In the genomic region with DNA sequence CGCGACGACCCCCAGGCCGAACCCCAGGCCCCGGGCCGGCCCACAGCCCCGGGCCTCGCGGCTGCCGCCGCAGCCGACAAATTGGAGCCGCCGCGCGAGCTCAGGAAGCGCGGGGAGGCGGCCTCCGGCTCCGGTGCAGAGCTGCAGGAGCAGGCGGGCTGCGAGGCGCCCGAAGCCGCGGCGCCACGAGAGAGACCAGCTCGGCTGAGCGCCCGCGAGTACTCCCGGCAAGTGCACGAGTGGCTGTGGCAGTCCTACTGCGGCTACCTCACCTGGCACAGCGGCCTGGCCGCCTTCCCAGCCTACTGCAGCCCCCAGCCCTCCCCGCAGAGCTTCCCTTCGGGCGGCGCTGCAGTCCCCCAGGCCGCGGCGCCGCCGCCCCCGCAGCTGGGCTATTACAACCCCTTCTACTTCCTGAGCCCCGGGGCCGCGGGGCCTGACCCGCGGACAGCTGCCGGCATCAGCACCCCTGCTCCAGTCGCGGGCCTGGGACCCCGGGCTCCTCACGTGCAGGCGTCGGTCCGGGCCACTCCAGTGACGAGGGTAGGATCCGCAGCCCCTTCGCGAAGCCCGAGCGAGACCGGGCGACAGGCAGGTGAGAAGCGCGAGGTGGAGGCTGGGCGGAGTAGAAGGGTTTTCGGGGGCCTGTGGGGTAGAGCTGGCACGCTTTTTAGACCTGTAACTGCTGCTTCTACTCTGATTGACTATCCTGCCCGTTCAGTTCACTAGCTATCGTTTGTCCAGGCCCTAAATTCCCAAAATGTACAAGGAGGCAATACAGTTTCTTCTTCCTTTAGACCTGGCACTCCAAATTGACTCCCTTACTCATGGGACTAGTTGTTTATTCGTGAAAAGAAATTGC, we compare ENCODE assay signal across 8 cellular contexts. TPM values are rescaled to one million over a fixed set of nuclear protein-coding genes. Genes with fewer than 3 reads are reported as not detected.
DNase-seq lines count a peak whose midpoint lies in the region; ATAC-seq lines count a peak whose summit lies in the region.

No MANE protein-coding gene starts in this region.

- H3K4me2 ChIP-seq in mesenchymal stem cell (ENCODE audit: low read length, poor library complexity, severe bottlenecking) = peak overlapping the region; percentile 95

- H3K14ac ChIP-seq in mesenchymal stem cell (ENCODE audit: low read length in 2 of 2) = peak overlapping the region; percentile 47 to 95

- POLR2A ChIA-PET in activated CD4-positive, alpha-beta memory T cell treated with anti-CD3 and anti-CD28 coated beads, Interleukin-2, amount 10 ng/mL, durations not matched to agents 7 days and 5 days (lab: Charles Lee) = interaction anchor here (0.7 to 5.1 kb wide), 27 partner anchors 9 to 554 kb away, joined by 3 to 73 read pairs (median 5); a partner anchor contains a TSS

- H2BK12ac ChIP-seq in mesenchymal stem cell (ENCODE audit: low read length in 2 of 2) = peak overlapping the region in 1 of 2 experiments; percentile 3

- peak overlapping the region; percentile 83 for H3K4me3 Mint-ChIP-seq in activated CD4-positive, alpha-beta memory T cell treated with anti-CD3 and anti-CD28 coated beads, Interleukin-2, amount 10 ng/mL, durations not matched to agents 7 days and 5 days
- peak overlapping the region; percentile 79 for H3K4me3 Mint-ChIP-seq in stimulated activated effector memory CD8-positive, alpha-beta T cell treated with anti-CD3 and anti-CD28 coated beads, Interleukin-12 subunit alpha, Interleukin-12 subunit beta, amount 100 ng/mL, for 72 hours

- peak overlapping the region; percentile 80 for H4K8ac ChIP-seq in mesenchymal stem cell (ENCODE audit: low read length)

- peak overlapping the region; percentile 44 for H2BK5ac ChIP-seq in mesenchymal stem cell (ENCODE audit: low read depth, low read length, poor library complexity, severe bottlenecking)

- CTCF ChIA-PET in activated CD4-positive, alpha-beta memory T cell treated with anti-CD3 and anti-CD28 coated beads, Interleukin-2, amount 10 ng/mL, durations not matched to agents 7 days and 5 days (lab: Charles Lee) = interaction anchor here (0.8 to 2.0 kb wide), 7 partner anchors 17 to 203 kb away, joined by 3 to 21 read pairs (median 3); a partner anchor contains a TSS

- peaks cover 5% of the 10 kb centered on the region for H3K4me1 ChIP-seq in mesenchymal stem cell (ENCODE audit: control insufficient read depth, insufficient read depth, low read depth, low read length)

- peak overlapping the region; percentile 84 for H2BK120ac ChIP-seq in mesenchymal stem cell (ENCODE audit: low read depth, low read length)

- H3K36me3 ChIP-seq in mesenchymal stem cell (ENCODE audit: control insufficient read depth in 1 of 2, insufficient read depth in 2 of 2, low read depth in 1 of 2, low read length in 2 of 2) = peaks cover 0 to 24% of the 10 kb centered on the region in 2 experiments

- no peaks in the 10 kb centered on the region for H3K27me3 Mint-ChIP-seq in activated CD4-positive, alpha-beta memory T cell treated with anti-CD3 and anti-CD28 coated beads, Interleukin-2, amount 10 ng/mL, durations not matched to agents 7 days and 5 days

- DNase-seq in DMS53 (lab: John Stamatoyannopoulos, UW) (peak; percentile 78), DMS53 treated with DMSO at 0.1 percent for 48 hours (lab: John Stamatoyannopoulos, UW; ENCODE audit: unreplicated experiment) (no peak), NCI-H146 (lab: John Stamatoyannopoulos, UW) (peak; percentile 70), mesenchymal stem cell (peak; percentile 47)
- peak; percentile 50 for DNase-seq in activated CD4-positive, alpha-beta memory T cell treated with anti-CD3 and anti-CD28 coated beads, Interleukin-2, amount 10 ng/mL, durations not matched to agents 7 days and 5 days
- DNase-seq in effector CD4-positive, alpha-beta T cell = peak; percentile 25
- DNase-seq in stimulated activated effector memory CD8-positive, alpha-beta T cell treated with anti-CD3 and anti-CD28 coated beads, Interleukin-12 subunit alpha, Interleukin-12 subunit beta, amount 100 ng/mL, for 72 hours (ENCODE audit: low spot score in 2 of 2) = peak; percentile 45 to 82

- under 1% methylated on average over 64 of the region's 77 CpGs for WGBS in mesenchymal stem cell

- no peaks in the 10 kb centered on the region for H3K9me3 ChIP-seq in mesenchymal stem cell (ENCODE audit: control insufficient read depth, low read length)

- no peaks in the 10 kb centered on the region for H3K27me3 ChIP-seq in mesenchymal stem cell (ENCODE audit: control insufficient read depth in 1 of 2, insufficient read depth in 1 of 2, low read length in 2 of 2)

- peak overlapping the region; percentile 89 to 93 for H3K4me3 ChIP-seq in mesenchymal stem cell (ENCODE audit: insufficient read depth in 1 of 2, low read depth in 1 of 2, low read length in 2 of 2)

- peak overlapping the region; percentile 73 for H3K27ac Mint-ChIP-seq in activated CD4-positive, alpha-beta memory T cell treated with anti-CD3 and anti-CD28 coated beads, Interleukin-2, amount 10 ng/mL, durations not matched to agents 7 days and 5 days
- H3K27ac Mint-ChIP-seq in stimulated activated effector memory CD8-positive, alpha-beta T cell treated with anti-CD3 and anti-CD28 coated beads, Interleukin-12 subunit alpha, Interleukin-12 subunit beta, amount 100 ng/mL, for 72 hours = peak overlapping the region; percentile 85

- H3K36me3 Mint-ChIP-seq in activated CD4-positive, alpha-beta memory T cell treated with anti-CD3 and anti-CD28 coated beads, Interleukin-2, amount 10 ng/mL, durations not matched to agents 7 days and 5 days (ENCODE audit: low read depth) = peaks cover 24% of the 10 kb centered on the region
- peaks cover 40% of the 10 kb centered on the region for H3K36me3 Mint-ChIP-seq in stimulated activated effector memory CD8-positive, alpha-beta T cell treated with anti-CD3 and anti-CD28 coated beads, Interleukin-12 subunit alpha, Interleukin-12 subunit beta, amount 100 ng/mL, for 72 hours

- peak overlapping the region; percentile 94 for H2AFZ ChIP-seq in mesenchymal stem cell (ENCODE audit: low read depth, low read length)

- peak; percentile 45 for ATAC-seq in HG02610 (IDR thresholded peaks at IDR 0.05; ENCODE audit: unreplicated experiment)
- peak; percentile 75 for ATAC-seq in stimulated activated effector memory CD8-positive, alpha-beta T cell treated with anti-CD3 and anti-CD28 coated beads, Interleukin-12 subunit alpha, Interleukin-12 subunit beta, amount 100 ng/mL, for 72 hours

- H2AK5ac ChIP-seq in mesenchymal stem cell (ENCODE audit: low read length, severe bottlenecking) = no peak overlapping the region

- H3K4me1 Mint-ChIP-seq in activated CD4-positive, alpha-beta memory T cell treated with anti-CD3 and anti-CD28 coated beads, Interleukin-2, amount 10 ng/mL, durations not matched to agents 7 days and 5 days = peaks cover 35% of the 10 kb centered on the region
- H3K4me1 Mint-ChIP-seq in stimulated activated effector memory CD8-positive, alpha-beta T cell treated with anti-CD3 and anti-CD28 coated beads, Interleukin-12 subunit alpha, Interleukin-12 subunit beta, amount 100 ng/mL, for 72 hours = peaks cover 32% of the 10 kb centered on the region

- H3K23ac ChIP-seq in mesenchymal stem cell (ENCODE audit: low read length in 2 of 2) = peak overlapping the region in 1 of 2 experiments; percentile 99

- H3K18ac ChIP-seq in mesenchymal stem cell (ENCODE audit: low read depth in 1 of 2, low read length in 2 of 2) = peak overlapping the region; percentile 86 to 93

- no peaks in the 10 kb centered on the region for H3K9me3 Mint-ChIP-seq in activated CD4-positive, alpha-beta memory T cell treated with anti-CD3 and anti-CD28 coated beads, Interleukin-2, amount 10 ng/mL, durations not matched to agents 7 days and 5 days
- H3K9me3 Mint-ChIP-seq in stimulated activated effector memory CD8-positive, alpha-beta T cell treated with anti-CD3 and anti-CD28 coated beads, Interleukin-12 subunit alpha, Interleukin-12 subunit beta, amount 100 ng/mL, for 72 hours = no peaks in the 10 kb centered on the region

- peak overlapping the region; percentile 92 for H2BK15ac ChIP-seq in mesenchymal stem cell (ENCODE audit: low read depth, poor library complexity, severe bottlenecking)

- H3K9ac ChIP-seq in mesenchymal stem cell (ENCODE audit: low read length) = peak overlapping the region; percentile 94

- H3K4ac ChIP-seq in mesenchymal stem cell (ENCODE audit: low read depth in 1 of 2, low read length in 2 of 2) = peak overlapping the region; percentile 81 to 93

- peaks cover 7% of the 10 kb centered on the region for H3K79me1 ChIP-seq in mesenchymal stem cell (replicated peaks; ENCODE audit: low read length, poor library complexity, severe bottlenecking)

- peak overlapping the region; percentile 4 for H3K27ac ChIP-seq in mesenchymal stem cell (ENCODE audit: low read length, poor library complexity, severe bottlenecking)

- no peak overlapping the region for H4K91ac ChIP-seq in mesenchymal stem cell (ENCODE audit: low read length)

RNA-seq across cellular contexts. Expression of a gene that starts 0.7 kb away (rescaled TPM):
- 10 to 100 TPM; 14.1 to 14.3 TPM for total RNA-seq in activated CD4-positive, alpha-beta memory T cell treated with anti-CD3 and anti-CD28 coated beads, Interleukin-2, amount 10 ng/mL, durations not matched to agents 7 days and 5 days
- 18.6 TPM for polyA plus RNA-seq in mesenchymal stem cell (2013, experiment 1 of 2)
- 20.3 TPM for polyA plus RNA-seq in mesenchymal stem cell (2013, experiment 2 of 2)
